15 cellular contexts compared by ENCODE assay signal in the genomic region with DNA sequence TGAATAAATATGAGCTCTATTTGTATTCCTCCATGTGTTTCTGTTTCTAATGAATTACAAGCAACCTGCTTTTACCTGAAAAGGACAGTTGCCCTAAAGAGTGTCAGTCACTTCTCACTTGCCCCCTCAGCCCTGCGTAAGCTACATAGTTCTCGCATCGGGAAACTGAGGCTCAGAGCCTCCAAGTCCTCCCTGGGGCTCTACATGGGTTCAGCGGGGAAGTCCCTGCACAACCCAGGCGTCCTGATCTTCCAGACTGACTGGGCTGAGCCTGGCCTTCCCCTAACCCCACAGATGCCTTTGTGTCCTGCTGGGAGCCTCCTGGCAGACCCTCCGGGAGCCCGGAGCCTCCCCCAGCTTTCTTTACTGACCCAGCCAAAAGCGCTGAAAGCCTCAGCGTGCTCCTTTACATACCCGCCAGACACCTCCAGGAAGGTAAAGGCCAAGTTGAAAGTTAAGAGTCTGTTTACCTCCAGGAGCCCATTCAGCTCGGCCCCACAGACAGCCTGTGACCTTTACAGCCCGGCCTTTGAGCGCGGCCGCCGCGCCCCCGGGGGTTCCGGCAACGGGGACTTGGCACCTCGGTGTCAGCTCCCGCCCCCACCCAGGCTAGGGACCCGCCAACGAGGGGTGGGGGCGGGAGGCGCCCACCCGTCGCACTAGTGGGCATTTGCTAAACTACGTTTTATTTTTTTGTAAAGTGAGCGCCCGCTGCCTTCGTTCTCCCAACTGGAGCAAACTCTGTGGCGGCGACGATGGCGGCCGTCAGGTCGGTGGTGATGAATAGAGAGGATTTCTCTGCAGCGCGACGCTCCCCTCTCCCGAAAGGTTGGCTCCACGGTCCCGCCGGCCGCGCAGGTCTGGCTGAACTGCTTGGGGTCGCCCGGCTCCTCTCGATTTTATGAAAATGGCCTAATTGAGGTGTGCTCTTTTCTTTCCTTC. TPM values are rescaled to one million over a fixed set of nuclear protein-coding genes. Genes with fewer than 3 reads are reported as not detected.
DNase-seq lines count a peak whose midpoint lies in the region; ATAC-seq and TF ChIP-seq lines count a peak whose summit lies in the region.
"Had no signal": no experiment of that assay in that cellular context is flagged by ENCODE, and none has a peak within 500 bp of the region (broad histone marks: within the 10 kb centered on the region; RNA-seq: fewer than 3 reads in every experiment).

No MANE protein-coding gene starts in this region.

- no peak for TF ChIP-seq CTCF in VCaP (conservative IDR thresholded peaks at IDR 0.05)

- ATAC-seq in stimulated activated naive B cell treated with anti-CD40 and anti-IgM and Interleukin-4, amounts not matched to agents 10 μg/mL and 1 μg/mL and 100 μg/mL, for 72 hours (replicated peaks) = no peak
- no peak for ATAC-seq in GM19351 (IDR thresholded peaks at IDR 0.05; ENCODE audit: unreplicated experiment)

- intact Hi-C loops in activated naive CD4-positive, alpha-beta T cell treated with anti-CD3 and anti-CD28 coated beads for 36 hours (cut with micrococcal nuclease) = loop anchor here (2.0 kb wide), 1 partner anchor 14 kb away; no protein-coding TSS in a partner anchor

- no peak overlapping the region for H3K27ac Mint-ChIP-seq in activated naive CD4-positive, alpha-beta T cell treated with anti-CD3 and anti-CD28 coated beads for 36 hours
- peak overlapping the region; percentile 49 for H3K27ac Mint-ChIP-seq in stimulated activated naive B cell treated with anti-CD40 and anti-IgM and Interleukin-4, amounts not matched to agents 10 μg/mL and 1 μg/mL and 100 μg/mL, for 72 hours

- no peaks in the 10 kb centered on the region for H3K9me3 Mint-ChIP-seq in activated naive CD4-positive, alpha-beta T cell treated with anti-CD3 and anti-CD28 coated beads for 36 hours
- peaks cover 0 to 2% of the 10 kb centered on the region in 2 donors for H3K9me3 Mint-ChIP-seq in stimulated activated naive B cell treated with anti-CD40 and anti-IgM and Interleukin-4, amounts not matched to agents 10 μg/mL and 1 μg/mL and 100 μg/mL, for 72 hours

- no peaks in the 10 kb centered on the region for H3K36me3 Mint-ChIP-seq in activated naive CD4-positive, alpha-beta T cell treated with anti-CD3 and anti-CD28 coated beads for 36 hours (ENCODE audit: low read depth)
- H3K36me3 Mint-ChIP-seq in stimulated activated naive B cell treated with anti-CD40 and anti-IgM and Interleukin-4, amounts not matched to agents 10 μg/mL and 1 μg/mL and 100 μg/mL, for 72 hours = peaks cover 0 to 3% of the 10 kb centered on the region in 2 donors

- H3K4me1 Mint-ChIP-seq in activated naive CD4-positive, alpha-beta T cell treated with anti-CD3 and anti-CD28 coated beads for 36 hours (ENCODE audit: low read depth) = peaks cover 26% of the 10 kb centered on the region
- peaks cover 28 to 43% of the 10 kb centered on the region in 2 donors for H3K4me1 Mint-ChIP-seq in stimulated activated naive B cell treated with anti-CD40 and anti-IgM and Interleukin-4, amounts not matched to agents 10 μg/mL and 1 μg/mL and 100 μg/mL, for 72 hours

- peak overlapping the region; percentile 39 for H3K4me3 Mint-ChIP-seq in activated naive CD4-positive, alpha-beta T cell treated with anti-CD3 and anti-CD28 coated beads for 36 hours
- peak overlapping the region; percentile 22 to 48 for H3K4me3 Mint-ChIP-seq in stimulated activated naive B cell treated with anti-CD40 and anti-IgM and Interleukin-4, amounts not matched to agents 10 μg/mL and 1 μg/mL and 100 μg/mL, for 72 hours

- H3K27me3 Mint-ChIP-seq in activated naive CD4-positive, alpha-beta T cell treated with anti-CD3 and anti-CD28 coated beads for 36 hours (ENCODE audit: low read depth) = peaks cover 82% of the 10 kb centered on the region
- H3K27me3 Mint-ChIP-seq in stimulated activated naive B cell treated with anti-CD40 and anti-IgM and Interleukin-4, amounts not matched to agents 10 μg/mL and 1 μg/mL and 100 μg/mL, for 72 hours = peaks cover 79 to 96% of the 10 kb centered on the region in 2 donors

- H3K27ac ChIP-seq in VCaP = peak overlapping the region; percentile 100
- H3K27ac ChIP-seq: parathyroid adenoma, tibial nerve had no signal

- no peak for DNase-seq in activated naive CD4-positive, alpha-beta T cell treated with anti-CD3 and anti-CD28 coated beads for 36 hours
- no peak for DNase-seq in activated naive CD4-positive, alpha-beta T cell treated with anti-CD3 and anti-CD28 coated beads, Interleukin-2, amount 50 U/mL, for 16 hours
- DNase-seq in iPS-NIHi11 (ENCODE audit: low spot score) = peak; percentile 47
- no peak for DNase-seq in stimulated activated naive B cell treated with anti-CD40 and anti-IgM and Interleukin-4, amounts not matched to agents 10 μg/mL and 1 μg/mL and 100 μg/mL, for 72 hours
- DNase-seq in hippocampal formation (lab: John Stamatoyannopoulos, UW) = no peak
- DNase-seq in DMS79 (lab: John Stamatoyannopoulos, UW) = no peak
- DNase-seq: DND-41 had no signal

- CTCF ChIA-PET in activated naive CD4-positive, alpha-beta T cell treated with anti-CD3 and anti-CD28 coated beads for 36 hours (lab: Charles Lee) = interaction anchor here (0.6 to 2.7 kb wide), 6 partner anchors 9 to 151 kb away, joined by 3 to 19 read pairs (median 6); partner anchors contain the start of gene PRAC2

RNA-seq across cellular contexts. Expression of gene HOXB13, which starts 4.4 kb away (rescaled TPM):
- total RNA-seq in activated naive CD4-positive, alpha-beta T cell treated with anti-CD3 and anti-CD28 coated beads for 36 hours = not detected
- total RNA-seq: astrocyte, dermis microvascular lymphatic vessel endothelial cell, MCF 10A, mesenteric fat pad, tibial nerve had no signal

RNA-seq across cellular contexts. Expression of gene PRAC2, which starts 10.0 kb away (rescaled TPM):
- not detected for total RNA-seq in activated naive CD4-positive, alpha-beta T cell treated with anti-CD3 and anti-CD28 coated beads for 36 hours
- total RNA-seq: astrocyte, dermis microvascular lymphatic vessel endothelial cell, MCF 10A, mesenteric fat pad, tibial nerve had no signal

RNA-seq across cellular contexts. Expression of gene PRAC1, which starts 10.6 kb away (rescaled TPM):
- not detected for total RNA-seq in activated naive CD4-positive, alpha-beta T cell treated with anti-CD3 and anti-CD28 coated beads for 36 hours
- total RNA-seq: astrocyte, dermis microvascular lymphatic vessel endothelial cell, MCF 10A, mesenteric fat pad, tibial nerve had no signal
